ENCODE assay signal across 8 cellular contexts in genomic region chr21:10416691-10417447, GRCh38.
DNase-seq lines count a peak whose midpoint lies in the region; ATAC-seq, FAIRE-seq and TF ChIP-seq lines count a peak whose summit lies in the region.
"Not testable (repeated sequence)": the region's sequence is repeated elsewhere in the genome, so short reads cannot be mapped to it uniquely, and the experiment has no call there.

No MANE protein-coding gene starts in this region.

- in situ Hi-C loops in HepG2 (cut with HindIII; ENCODE audit: extremely low pct_ligation_motif_present, low pct_unique_long_range_greater_than_20kb) = not testable (repeated sequence)

- not testable (repeated sequence) for H3K4me1 ChIP-seq in DND-41 (ENCODE audit: insufficient read depth, low read length); HUES48 (ENCODE audit: control insufficient read depth, insufficient read depth, low read length); SK-N-SH (ENCODE audit: control insufficient read depth in 1 of 2, insufficient read depth in 2 of 2, low read depth in 1 of 2, low read length in 1 of 2); heart right ventricle; HepG2 (ENCODE audit: insufficient read depth, low read length); osteoblast (ENCODE audit: insufficient read depth, low read length); thoracic aorta (ENCODE audit: control insufficient read depth in 1 of 2, low read depth in 2 of 2)

- H3K4me3 ChIP-seq in DND-41 (ENCODE audit: low read depth in 1 of 2, low read length in 2 of 2); SK-N-SH (ENCODE audit: low read depth in 2 of 2, low read length in 1 of 2); heart right ventricle; HepG2 (replicated peaks in 1 of 3; ENCODE audit: insufficient read depth in 1 of 3, low read depth in 2 of 3, low read length in 3 of 3); osteoblast (ENCODE audit: insufficient read depth, low read length); thoracic aorta: not testable (repeated sequence)
- peak overlapping the region; percentile 11 for H3K4me3 ChIP-seq in HUES48 (ENCODE audit: low read depth, low read length)

- H3K27ac ChIP-seq in DND-41 (ENCODE audit: low read length); HUES48 (ENCODE audit: low read depth, low read length); SK-N-SH (ENCODE audit: low read depth in 2 of 2, low read length in 1 of 2); heart right ventricle; HepG2 (ENCODE audit: extremely low read length, insufficient read depth, low read length); osteoblast (ENCODE audit: low read depth, low read length); thoracic aorta: not testable (repeated sequence)

- TF ChIP-seq CTCF in DND-41 (IDR thresholded peaks at IDR 0.05; ENCODE audit: borderline replicate concordance, extremely low read depth, low read length, poor library complexity, severe bottlenecking); SK-N-SH (IDR thresholded peaks at IDR 0.05); heart right ventricle (IDR thresholded peaks at IDR 0.05); HepG2 (CRISPR knock-in tag; IDR thresholded peaks at IDR 0.05); osteoblast (IDR thresholded peaks at IDR 0.05; ENCODE audit: extremely low read depth, low read depth, low read length); thoracic aorta (IDR thresholded peaks at IDR 0.05): not testable (repeated sequence)

- H2AFZ ChIP-seq in DND-41 (ENCODE audit: low read depth, low read length); SK-N-SH (ENCODE audit: low read depth); HepG2 (ENCODE audit: low read length); osteoblast (ENCODE audit: low read length): not testable (repeated sequence)

- intact Hi-C loops in heart right ventricle (cut with DNase I); HepG2 (cut with micrococcal nuclease; ENCODE audit: unreplicated experiment): not testable (repeated sequence)

- CTCF ChIA-PET in SK-N-SH (lab: Yijun Ruan, JAX); HepG2 (lab: Yijun Ruan, JAX; ENCODE audit: low intra/inter-chr PET ratio, low total read pairs): not testable (repeated sequence)

- H3K79me2 ChIP-seq in DND-41 (ENCODE audit: insufficient read depth, low read length); SK-N-SH (ENCODE audit: insufficient read depth); HepG2 (ENCODE audit: insufficient read depth, low read length); osteoblast (ENCODE audit: insufficient read depth, low read length): not testable (repeated sequence)

- not testable (repeated sequence) for H4K20me1 ChIP-seq in DND-41 (ENCODE audit: insufficient read depth, low read length); SK-N-SH (ENCODE audit: insufficient read depth); HepG2 (ENCODE audit: insufficient read depth, low read length); osteoblast (ENCODE audit: insufficient read depth, low read length)

- not testable (repeated sequence) for H3F3A ChIP-seq in SK-N-SH (replicated peaks; ENCODE audit: insufficient read depth)

- not testable (repeated sequence) for TF ChIP-seq EP300 in SK-N-SH (IDR thresholded peaks at IDR 0.05; ENCODE audit: borderline replicate concordance in 1 of 2, low read depth in 1 of 2, low read length in 1 of 2); HepG2 (IDR thresholded peaks at IDR 0.05; ENCODE audit: low read depth in 2 of 2, low read length in 2 of 2); HepG2 (CRISPR knock-in tag; IDR thresholded peaks at IDR 0.05; ENCODE audit: borderline replicate concordance)

- H3K9ac ChIP-seq in DND-41 (ENCODE audit: low read depth, low read length); HUES48 (ENCODE audit: low read depth, low read length); SK-N-SH; HepG2 (ENCODE audit: insufficient read depth, low read depth, low read length): not testable (repeated sequence)

- POLR2A ChIA-PET in SK-N-SH (lab: Yijun Ruan, JAX); HepG2 (lab: Yijun Ruan, JAX): not testable (repeated sequence)

- H3K4me2 ChIP-seq in DND-41 (ENCODE audit: insufficient read depth, low read length); SK-N-SH; HepG2 (ENCODE audit: low read depth, low read length); osteoblast (ENCODE audit: insufficient read depth, low read length): not testable (repeated sequence)

- 2% methylated on average over 4 of the region's 4 CpGs for WGBS in SK-N-SH (ENCODE audit: low lambda C conversion rate)
- WGBS in heart right ventricle, 2 donors = 41 to 45% methylated on average over 4 of the region's 4 CpGs
- 5% methylated on average over 4 of the region's 4 CpGs for WGBS in HepG2 (ENCODE audit: low lambda C conversion rate)

- H3K9me2 ChIP-seq in SK-N-SH = not testable (repeated sequence)

- not testable (repeated sequence) for H3K27me3 ChIP-seq in DND-41 (ENCODE audit: insufficient read depth, low read length, poor library complexity); HUES48 (ENCODE audit: control insufficient read depth, insufficient read depth, low read length); SK-N-SH (ENCODE audit: insufficient read depth); heart right ventricle; HepG2 (ENCODE audit: control insufficient read depth in 1 of 2, insufficient read depth in 2 of 2, low read length in 2 of 2); osteoblast (ENCODE audit: insufficient read depth, low read length); thoracic aorta (replicated peaks; ENCODE audit: insufficient read depth)

- H3K36me3 ChIP-seq in DND-41 (ENCODE audit: insufficient read depth, low read length); HUES48 (ENCODE audit: control insufficient read depth, insufficient read depth, low read length); SK-N-SH (replicated peaks in 1 of 2; ENCODE audit: control insufficient read depth in 1 of 2, insufficient read depth in 2 of 2, low read length in 1 of 2); heart right ventricle; HepG2 (replicated peaks in 1 of 2; ENCODE audit: control insufficient read depth in 1 of 2, insufficient read depth in 2 of 2, low read length in 2 of 2); osteoblast (ENCODE audit: insufficient read depth, low read length); thoracic aorta: not testable (repeated sequence)

- FAIRE-seq in HepG2 (lab: Jason Lieb, UNC) = not testable (repeated sequence)

- not testable (repeated sequence) for TF ChIP-seq RAD21 in SK-N-SH (IDR thresholded peaks at IDR 0.05; ENCODE audit: low read length); HepG2 (CRISPR knock-in tag; IDR thresholded peaks at IDR 0.05)

- peak; percentile 28; the same call in 1 of the 3 replicates for ATAC-seq in DND-41 (ENCODE audit: insufficient read depth, low read depth)
- peak in 7 of 8 donors; percentile 4 to 26 (median 18) for ATAC-seq in heart right ventricle
- peak; percentile 24; the same call in 2 of the 3 replicates for ATAC-seq in HepG2
- ATAC-seq in thoracic aorta (ENCODE audit: insufficient number of reproducible peaks, low FRiP score, low read depth) = peak; percentile 11

- not testable (repeated sequence) for TF ChIP-seq POLR2A in HepG2 (IDR thresholded peaks at IDR 0.05; ENCODE audit: insufficient read depth in 1 of 2, low read depth in 2 of 2, low read length in 2 of 2)

- BruUV-seq in HepG2 (replicated peaks; lab: Mats Ljungman, UMichigan) = not testable (repeated sequence)

- H3K9me3 ChIP-seq in DND-41 (ENCODE audit: insufficient read depth, low read length, severe bottlenecking) = peaks cover 44% of the 10 kb centered on the region
- peaks cover 98% of the 10 kb centered on the region for H3K9me3 ChIP-seq in HUES48 (ENCODE audit: control insufficient read depth, insufficient read depth, low read length)
- not testable (repeated sequence) for H3K9me3 ChIP-seq in SK-N-SH
- peaks cover 0 to 79% (median 9%) of the 10 kb centered on the region in 11 donors for H3K9me3 ChIP-seq in heart right ventricle
- peaks cover 98% of the 10 kb centered on the region for H3K9me3 ChIP-seq in HepG2 (ENCODE audit: low read length)
- H3K9me3 ChIP-seq in osteoblast (ENCODE audit: low read depth, low read length) = peaks cover 25% of the 10 kb centered on the region
- peaks cover 20% of the 10 kb centered on the region for H3K9me3 ChIP-seq in thoracic aorta

- DNase-seq in DND-41; heart right ventricle; HepG2 (ENCODE audit: low spot score); thoracic aorta (ENCODE audit: low spot score): not testable (repeated sequence)
- DNase-seq in SK-N-SH (peak; percentile 1), dedifferentiated amniotic fluid mesenchymal stem cell (ENCODE audit: extremely low spot score) (peak; percentile 42), osteoblast (ENCODE audit: insufficient read length, low spot score, missing footprints) (peak; percentile 34)
